Comparison of ENCODE assay signal across 16 cellular contexts in genomic region chr9:126886194-126886830, GRCh38. TPM values are rescaled to one million over a fixed set of nuclear protein-coding genes. Genes with fewer than 3 reads are reported as not detected.
DNase-seq lines count a peak whose midpoint lies in the region; ATAC-seq and TF ChIP-seq lines count a peak whose summit lies in the region.
"Had no signal": no experiment of that assay in that cellular context is flagged by ENCODE, and none has a peak within 500 bp of the region (broad histone marks: within the 10 kb centered on the region; RNA-seq: fewer than 3 reads in every experiment).

No MANE protein-coding gene starts in this region.

- H2BK5ac ChIP-seq in mesenchymal stem cell (ENCODE audit: low read depth, low read length, poor library complexity, severe bottlenecking), result no peak overlapping the region

- H3K4me1 ChIP-seq in endodermal cell (ENCODE audit: control insufficient read depth, insufficient read depth, low read length) (peaks cover 11% of the 10 kb centered on the region), mesenchymal stem cell (ENCODE audit: control insufficient read depth, insufficient read depth, low read depth, low read length) (peaks cover 8% of the 10 kb centered on the region), gastrocnemius medialis (peaks cover 44 to 47% of the 10 kb centered on the region in 2 donors)
- H3K4me1 ChIP-seq: BLaER1 had no signal

- peaks cover 3% of the 10 kb centered on the region for H3K36me3 Mint-ChIP-seq in endodermal cell (ENCODE audit: low read depth)

- H3K23ac ChIP-seq in mesenchymal stem cell (ENCODE audit: low read length in 2 of 2), result no peak overlapping the region

- H3K27me3 Mint-ChIP-seq in endodermal cell (ENCODE audit: insufficient read depth), result peaks cover 4% of the 10 kb centered on the region
- H3K27me3 Mint-ChIP-seq: CD8-positive, alpha-beta memory T cell had no signal

- no peaks in the 10 kb centered on the region for H3K9me3 ChIP-seq in endodermal cell (ENCODE audit: control insufficient read depth, low read length)
- H3K9me3 ChIP-seq in mesenchymal stem cell (ENCODE audit: control insufficient read depth, low read length), result no peaks in the 10 kb centered on the region
- H3K9me3 ChIP-seq in gastrocnemius medialis, result no peaks in the 10 kb centered on the region
- H3K9me3 ChIP-seq: BLaER1, HAP-1 had no signal

- no peak overlapping the region for H2AK5ac ChIP-seq in mesenchymal stem cell (ENCODE audit: low read length, severe bottlenecking)

- H3K36me3 ChIP-seq in endodermal cell (ENCODE audit: control insufficient read depth, insufficient read depth, low read length) (peaks cover 27% of the 10 kb centered on the region), mesenchymal stem cell (ENCODE audit: control insufficient read depth in 1 of 2, insufficient read depth in 2 of 2, low read depth in 1 of 2, low read length in 2 of 2) (peaks cover 13 to 31% of the 10 kb centered on the region in 2 experiments), gastrocnemius medialis (peaks cover 0 to 14% of the 10 kb centered on the region in 2 donors)

- DNase-seq in NCI-H82 (lab: John Stamatoyannopoulos, UW) (peak; percentile 18), NCI-H82 treated with DMSO at 0.1 percent for 48 hours (lab: John Stamatoyannopoulos, UW; ENCODE audit: unreplicated experiment) (no peak), endodermal cell (peak; percentile 78), mesenchymal stem cell (no peak), gastrocnemius medialis (no peak), HK-2 (ENCODE audit: unreplicated experiment) (no peak), T-helper 9 cell (no peak)
- DNase-seq: 8988T; CD8-positive, alpha-beta memory T cell; NCI-H1436; NCI-H2029 treated with DMSO at 0.1 percent for 48 hours; NCI-H226; NCI-H526 had no signal

- in situ Hi-C loops in gastrocnemius medialis (cut with MboI; ENCODE audit: low sequenced_read_pairs in 4 of 4), result no loop called here

- H4K8ac ChIP-seq in mesenchymal stem cell (ENCODE audit: low read length), result no peak overlapping the region

- H3K4me3 Mint-ChIP-seq in endodermal cell, result no peak overlapping the region
- H3K4me3 Mint-ChIP-seq: CD8-positive, alpha-beta memory T cell had no signal

- peak overlapping the region; percentile 58 for H4K91ac ChIP-seq in mesenchymal stem cell (ENCODE audit: low read length)

- H3K27me3 ChIP-seq in endodermal cell (ENCODE audit: control insufficient read depth, insufficient read depth, low read length, poor library complexity, severe bottlenecking) (no peaks in the 10 kb centered on the region), mesenchymal stem cell (ENCODE audit: control insufficient read depth in 1 of 2, insufficient read depth in 1 of 2, low read length in 2 of 2) (peaks cover 0 to 6% of the 10 kb centered on the region in 2 experiments), gastrocnemius medialis (no peaks in the 10 kb centered on the region)
- H3K27me3 ChIP-seq: BLaER1 had no signal

- H3K4me3 ChIP-seq in endodermal cell (ENCODE audit: low read length) (no peak overlapping the region), mesenchymal stem cell (ENCODE audit: insufficient read depth in 1 of 2, low read depth in 1 of 2, low read length in 2 of 2) (no peak overlapping the region), gastrocnemius medialis (no peak overlapping the region)
- H3K4me3 ChIP-seq: BLaER1, HAP-1 had no signal

- H3K9ac ChIP-seq in endodermal cell (ENCODE audit: extremely low read depth, low read length, poor library complexity, severe bottlenecking) (no peak overlapping the region), mesenchymal stem cell (ENCODE audit: low read length) (no peak overlapping the region)
- H3K9ac ChIP-seq: BLaER1 had no signal

- no peak overlapping the region for H3K14ac ChIP-seq in mesenchymal stem cell (ENCODE audit: low read length in 2 of 2)

- TF ChIP-seq POLR2A in gastrocnemius medialis (IDR thresholded peaks at IDR 0.05), result no peak

- no peak for TF ChIP-seq CTCF in endodermal cell (conservative IDR thresholded peaks at IDR 0.05)
- no peak for TF ChIP-seq CTCF in gastrocnemius medialis (IDR thresholded peaks at IDR 0.05 in 4 of 5, conservative IDR thresholded peaks at IDR 0.05 in 1 of 5)

- ATAC-seq in gastrocnemius medialis (peak; percentile 65), GM18511 (IDR thresholded peaks at IDR 0.05; ENCODE audit: unreplicated experiment) (no peak)

- H2AFZ ChIP-seq in mesenchymal stem cell (ENCODE audit: low read depth, low read length), result no peak overlapping the region

- no peaks in the 10 kb centered on the region for H3K9me3 Mint-ChIP-seq in endodermal cell
- H3K9me3 Mint-ChIP-seq: CD8-positive, alpha-beta memory T cell had no signal

- WGBS in endodermal cell (ENCODE audit: insufficient coverage in 1 of 2, insufficient read length in 1 of 2), 2 experiments, result 67 to 70% methylated on average over 14 to 15 of the region's 15 CpGs
- WGBS in mesenchymal stem cell, result 63% methylated on average over 15 of the region's 15 CpGs

- no peak overlapping the region for H3K4me2 ChIP-seq in mesenchymal stem cell (ENCODE audit: low read length, poor library complexity, severe bottlenecking)
- H3K4me2 ChIP-seq: BLaER1 had no signal

- no peak overlapping the region for H2BK12ac ChIP-seq in mesenchymal stem cell (ENCODE audit: low read length in 2 of 2)

- peaks cover 21% of the 10 kb centered on the region for H3K79me1 ChIP-seq in mesenchymal stem cell (replicated peaks; ENCODE audit: low read length, poor library complexity, severe bottlenecking)

- H3K4me1 Mint-ChIP-seq in endodermal cell, result peaks cover 39% of the 10 kb centered on the region
- H3K4me1 Mint-ChIP-seq: CD8-positive, alpha-beta memory T cell had no signal

- intact Hi-C loops in gastrocnemius medialis (cut with DNase I; ENCODE audit: low total_unique reads), result no loop called here

- H3K27ac ChIP-seq in endodermal cell (ENCODE audit: low read depth, low read length), result no peak overlapping the region
- H3K27ac ChIP-seq in mesenchymal stem cell (ENCODE audit: low read length, poor library complexity, severe bottlenecking), result no peak overlapping the region
- peak overlapping the region in 3 of 4 donors; percentile 19 to 71 (median 38) for H3K27ac ChIP-seq in gastrocnemius medialis
- H3K27ac ChIP-seq: BLaER1 had no signal

- H2BK15ac ChIP-seq in mesenchymal stem cell (ENCODE audit: low read depth, poor library complexity, severe bottlenecking), result no peak overlapping the region

- no peak overlapping the region for H2BK120ac ChIP-seq in mesenchymal stem cell (ENCODE audit: low read depth, low read length)

- H3K4ac ChIP-seq in mesenchymal stem cell (ENCODE audit: low read depth in 1 of 2, low read length in 2 of 2), result no peak overlapping the region

- H3K27ac Mint-ChIP-seq in endodermal cell, result peak overlapping the region; percentile 69

- no peak overlapping the region for H3K18ac ChIP-seq in mesenchymal stem cell (ENCODE audit: low read depth in 1 of 2, low read length in 2 of 2)

RNA-seq across cellular contexts. Expression of gene ZBTB34, which starts 25.9 kb away (rescaled TPM):
- 10 to 100 TPM; 19.7 to 24.9 TPM for total RNA-seq in endodermal cell
- 9.9 TPM for polyA plus RNA-seq in endodermal cell (2013, experiment 1 of 2)
- polyA plus RNA-seq in endodermal cell (2013, experiment 2 of 2), result 9.6 TPM
- polyA plus RNA-seq in mesenchymal stem cell (2013, experiment 1 of 2), result 6.7 TPM
- 6.5 TPM for polyA plus RNA-seq in mesenchymal stem cell (2013, experiment 2 of 2)
- total RNA-seq in gastrocnemius medialis, result 1 to 10 TPM; 6.2 to 8.7 (median 6.9) TPM

RNA-seq across cellular contexts. Expression of gene RALGPS1, which starts 28.3 kb away (rescaled TPM):
- total RNA-seq in endodermal cell (10 to 100 TPM; 23.3 to 25.0 TPM), gastrocnemius medialis (10 to 100 TPM in 1 of 4 donors, 1 to 10 TPM in 3; 2.2 to 10.3 (median 5.4) TPM)
- polyA plus RNA-seq in endodermal cell (2013, experiment 1 of 2), result 21.4 TPM
- polyA plus RNA-seq in endodermal cell (2013, experiment 2 of 2), result 19.9 TPM
- polyA plus RNA-seq in mesenchymal stem cell (2013, experiment 1 of 2), result 1.6 TPM
- polyA plus RNA-seq in mesenchymal stem cell (2013, experiment 2 of 2), result 1.6 TPM

Comparison
In these comparisons a context has a peak if more than half of its experiments do, and no peak if none do; other contexts are left out.
1. DNase-seq: peak in NCI-H82 (single experiment) and endodermal cell (single experiment); none in NCI-H82 treated with DMSO at 0.1 percent for 48 hours (single experiment), mesenchymal stem cell (single experiment), gastrocnemius medialis (0 of 2), HK-2 (single experiment) and T-helper 9 cell (single experiment).
2. H3K27ac ChIP-seq: peak in gastrocnemius medialis (3 of 4); none in endodermal cell (single experiment) and mesenchymal stem cell (single experiment).